ENCODE assay signal across 19 cellular contexts in the genomic region with DNA sequence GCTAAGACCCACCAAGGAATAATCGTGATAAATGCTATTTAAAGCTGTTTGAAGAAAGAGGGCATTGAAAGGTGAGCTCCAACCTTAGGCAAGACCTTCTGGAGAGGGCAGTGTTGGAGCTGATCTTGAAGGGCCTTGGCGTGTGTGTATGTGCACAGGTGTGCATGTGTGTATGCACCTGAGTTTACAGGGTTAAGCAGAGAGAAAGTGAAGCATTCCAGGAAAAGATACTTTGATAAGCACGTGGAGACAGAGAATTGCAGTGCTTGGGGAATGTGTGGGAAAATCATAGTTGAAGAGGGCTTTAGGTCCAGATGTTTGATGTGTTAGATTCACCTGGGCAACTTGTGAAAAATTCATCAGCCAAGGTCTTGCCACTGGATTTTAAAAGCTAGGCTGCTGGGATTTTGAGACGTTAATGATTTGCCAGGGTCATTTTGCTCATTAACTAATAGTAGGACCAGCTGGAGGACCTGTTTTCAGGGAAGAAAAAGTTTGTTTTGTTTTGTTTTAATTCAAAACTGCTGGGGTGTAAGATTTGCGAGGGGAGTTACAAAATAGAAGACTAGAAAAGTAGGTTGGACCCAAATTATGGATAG.
DNase-seq lines count a peak whose midpoint lies in the region; ATAC-seq, FAIRE-seq and TF ChIP-seq lines count a peak whose summit lies in the region.
"Had no signal": no experiment of that assay in that cellular context is flagged by ENCODE, and none has a peak within 500 bp of the region (broad histone marks: within the 10 kb centered on the region; RNA-seq: fewer than 3 reads in every experiment).

No MANE protein-coding gene starts in this region.

- H3K9me3 Mint-ChIP-seq in Calu3 (ENCODE audit: low read depth, unreplicated experiment), result peaks cover 3% of the 10 kb centered on the region

- DNase-seq in Calu3 (no peak), K562 (ENCODE audit: extremely low read depth in 1 of 4, low spot score in 3 of 4) (no peak), HepG2 (ENCODE audit: low spot score) (no peak), smooth muscle cell (lab: John Stamatoyannopoulos, UW; ENCODE audit: unreplicated experiment) (no peak), lower lobe of right lung (no peak), RWPE1 (ENCODE audit: low spot score) (no peak), RPMI8226 (no peak), OCI-M2 (lab: John Stamatoyannopoulos, UW; ENCODE audit: unreplicated experiment) (no peak)
- DNase-seq: DMS153, Kasumi-1, MM.1S, NCI-H1092 treated with DMSO at 0.1 percent for 48 hours, NCI-H1694, NCI-H2227 treated with DMSO at 0.1 percent for 48 hours, Peyer's patch, SHP77 had no signal

- H3K4me1 Mint-ChIP-seq in Calu3 (ENCODE audit: low read depth, unreplicated experiment), result peaks cover 63% of the 10 kb centered on the region

- H3K4me3 ChIP-seq in K562, result no peak overlapping the region
- no peak overlapping the region for H3K4me3 ChIP-seq in HepG2 (replicated peaks in 1 of 3; ENCODE audit: insufficient read depth in 1 of 3, low read depth in 2 of 3, low read length in 3 of 3)
- no peak overlapping the region for H3K4me3 ChIP-seq in smooth muscle cell
- H3K4me3 ChIP-seq in lower lobe of right lung, result no peak overlapping the region
- H3K4me3 ChIP-seq: BLaER1 treated with 17β-estradiol and CSF1 and Interleukin-3, amounts not matched to agents 10 nM and 100 nM; Peyer's patch had no signal

- no peak for TF ChIP-seq CTCF in Calu3 (IDR thresholded peaks at IDR 0.05; ENCODE audit: unreplicated experiment)
- no peak for TF ChIP-seq CTCF in K562 (IDR thresholded peaks at IDR 0.05 in 2 of 3, conservative IDR thresholded peaks at IDR 0.05 in 1 of 3; ENCODE audit: insufficient read depth in 2 of 3, low read depth in 1 of 3, low read length in 3 of 3)
- TF ChIP-seq CTCF in HepG2 (CRISPR knock-in tag; IDR thresholded peaks at IDR 0.05), result no peak
- no peak for TF ChIP-seq CTCF in smooth muscle cell (IDR thresholded peaks at IDR 0.05; ENCODE audit: borderline replicate concordance, insufficient read depth, poor library complexity, severe bottlenecking)
- TF ChIP-seq CTCF in lower lobe of right lung (IDR thresholded peaks at IDR 0.05), result no peak
- no peak for TF ChIP-seq CTCF in RWPE1 (conservative IDR thresholded peaks at IDR 0.05; ENCODE audit: low read depth)

- H3K9ac ChIP-seq in K562 (ENCODE audit: insufficient read depth in 1 of 2, low read depth in 2 of 2, low read length in 2 of 2) (no peak overlapping the region), HepG2 (ENCODE audit: insufficient read depth, low read depth, low read length) (no peak overlapping the region), smooth muscle cell (ENCODE audit: low read depth) (no peak overlapping the region)
- H3K9ac ChIP-seq: BLaER1 treated with 17β-estradiol and CSF1 and Interleukin-3, amounts not matched to agents 10 nM and 100 nM had no signal

- no peaks in the 10 kb centered on the region for H3K27me3 Mint-ChIP-seq in Calu3 (ENCODE audit: unreplicated experiment)

- peak overlapping the region; percentile 37 for H3K4me3 Mint-ChIP-seq in Calu3 (ENCODE audit: low read depth, unreplicated experiment)

- H3K4me2 ChIP-seq in K562 (ENCODE audit: insufficient read depth, low read length) (peak overlapping the region; percentile 40; the same call in 1 of the 2 replicates), HepG2 (ENCODE audit: low read depth, low read length) (no peak overlapping the region), smooth muscle cell (peak overlapping the region; percentile 66)

- H3K79me2 ChIP-seq in K562 (ENCODE audit: control insufficient read depth, insufficient read depth, low read length) (no peaks in the 10 kb centered on the region), HepG2 (ENCODE audit: insufficient read depth, low read length) (no peaks in the 10 kb centered on the region), smooth muscle cell (ENCODE audit: low read depth) (no peaks in the 10 kb centered on the region)

- H2AFZ ChIP-seq in K562 (ENCODE audit: low read depth, low read length) (no peak overlapping the region), HepG2 (ENCODE audit: low read length) (no peak overlapping the region), smooth muscle cell (ENCODE audit: low read depth) (no peak overlapping the region)

- FAIRE-seq in K562 (lab: Jason Lieb, UNC) (no peak), HepG2 (lab: Jason Lieb, UNC) (peak; percentile 39)
- FAIRE-seq: GM12892, H54 had no signal

- H3K9me3 ChIP-seq in K562 (replicated peaks; ENCODE audit: control insufficient read depth, insufficient read depth, low read depth, low read length) (peaks cover 3% of the 10 kb centered on the region; the same call in 1 of the 2 replicates), HepG2 (ENCODE audit: low read length) (peaks cover 9% of the 10 kb centered on the region), smooth muscle cell (replicated peaks; ENCODE audit: low read depth) (no peaks in the 10 kb centered on the region), lower lobe of right lung (peaks cover 4% of the 10 kb centered on the region)

- H3K27me3 ChIP-seq in K562 (ENCODE audit: control insufficient read depth in 2 of 2, insufficient read depth in 2 of 2, low read length in 2 of 2), result no peaks in the 10 kb centered on the region; a peak in 1 of 5 replicates
- no peaks in the 10 kb centered on the region for H3K27me3 ChIP-seq in HepG2 (ENCODE audit: control insufficient read depth in 1 of 2, insufficient read depth in 2 of 2, low read length in 2 of 2)
- H3K27me3 ChIP-seq in smooth muscle cell (ENCODE audit: low read depth), result no peaks in the 10 kb centered on the region
- H3K27me3 ChIP-seq in lower lobe of right lung (ENCODE audit: low read depth), result no peaks in the 10 kb centered on the region
- H3K27me3 ChIP-seq: BLaER1 treated with 17β-estradiol and CSF1 and Interleukin-3, amounts not matched to agents 10 nM and 100 nM; Peyer's patch had no signal

- H3K4me1 ChIP-seq in K562 (replicated peaks in 1 of 2; ENCODE audit: control insufficient read depth in 2 of 2, insufficient read depth in 2 of 2, low read length in 2 of 2) (peaks cover 5 to 30% of the 10 kb centered on the region in 2 experiments), HepG2 (ENCODE audit: insufficient read depth, low read length) (peaks cover 50% of the 10 kb centered on the region), smooth muscle cell (ENCODE audit: low read depth) (peaks cover 11% of the 10 kb centered on the region), lower lobe of right lung (no peaks in the 10 kb centered on the region)

- peaks cover 42% of the 10 kb centered on the region for H3F3A ChIP-seq in smooth muscle cell (ENCODE audit: low read depth)

- no peaks in the 10 kb centered on the region for H3K9me1 ChIP-seq in K562 (ENCODE audit: control insufficient read depth, insufficient read depth, low read length)

- H3K27ac Mint-ChIP-seq in Calu3 (ENCODE audit: unreplicated experiment), result peak overlapping the region; percentile 12

- ATAC-seq in K562, result no peak
- no peak for ATAC-seq in HepG2
- no peak for ATAC-seq in lower lobe of right lung

- POLR2A ChIA-PET in K562 (lab: Yijun Ruan, JAX), result interaction anchor here (0.7 to 1.6 kb wide), 2 partner anchors 23 to 32 kb away, joined by 3 read pairs; no protein-coding TSS in a partner anchor
- POLR2A ChIA-PET in HepG2 (lab: Yijun Ruan, JAX), result no interaction called here
- POLR2A ChIA-PET in RWPE1 (lab: Yijun Ruan, JAX; ENCODE audit: low non-redundant PET), result no interaction called here

- intact Hi-C loops in Calu3 (cut with micrococcal nuclease; ENCODE audit: unreplicated experiment) (no loop called here), K562 (cut with micrococcal nuclease) (loop anchor here (10.0 kb wide), 1 partner anchor 143 kb away; no protein-coding TSS in a partner anchor), HepG2 (cut with micrococcal nuclease; ENCODE audit: unreplicated experiment) (no loop called here), lower lobe of right lung (cut with DNase I) (no loop called here)

- CTCF ChIA-PET in Calu3 (lab: Charles Lee) (interaction anchor here (0.6 to 1.6 kb wide), 2 partner anchors 12 to 45 kb away, joined by 3 to 5 read pairs; no protein-coding TSS in a partner anchor), K562 (lab: Yijun Ruan, JAX; ENCODE audit: low intra/inter-chr PET ratio) (no interaction called here), HepG2 (lab: Yijun Ruan, JAX; ENCODE audit: low intra/inter-chr PET ratio, low total read pairs) (no interaction called here), RWPE1 (lab: Yijun Ruan, JAX) (interaction anchor here (0.5 to 1.4 kb wide), 3 partner anchors 93 to 634 kb away, joined by 3 to 5 read pairs (median 3); no protein-coding TSS in a partner anchor)

- in situ Hi-C loops in K562 (cut with MboI), result no loop called here
- in situ Hi-C loops in HepG2 (cut with HindIII; ENCODE audit: extremely low pct_ligation_motif_present, low pct_unique_long_range_greater_than_20kb), result no loop called here

- TF ChIP-seq EP300 in K562 (IDR thresholded peaks at IDR 0.05; ENCODE audit: low read length), result no peak
- TF ChIP-seq EP300 in HepG2 (IDR thresholded peaks at IDR 0.05; ENCODE audit: low read depth in 2 of 2, low read length in 2 of 2), result no peak
- TF ChIP-seq EP300 in HepG2 (CRISPR knock-in tag; IDR thresholded peaks at IDR 0.05; ENCODE audit: borderline replicate concordance), result no peak

- H3K27ac ChIP-seq in K562 (ENCODE audit: extremely low read depth, low read depth, low read length) (no peak overlapping the region; the same call in 2 of the 3 replicates), HepG2 (ENCODE audit: extremely low read length, insufficient read depth, low read length) (no peak overlapping the region), smooth muscle cell (ENCODE audit: low read depth) (peak overlapping the region; percentile 26), lower lobe of right lung (no peak overlapping the region), RWPE1 (no peak overlapping the region)
- H3K27ac ChIP-seq: BLaER1 treated with 17β-estradiol and CSF1 and Interleukin-3, amounts not matched to agents 10 nM and 100 nM; Peyer's patch had no signal

- H3K36me3 ChIP-seq in K562 (ENCODE audit: control insufficient read depth, insufficient read depth, low read length) (no peaks in the 10 kb centered on the region), HepG2 (replicated peaks in 1 of 2; ENCODE audit: control insufficient read depth in 1 of 2, insufficient read depth in 2 of 2, low read length in 2 of 2) (no peaks in the 10 kb centered on the region), smooth muscle cell (ENCODE audit: low read depth) (no peaks in the 10 kb centered on the region), lower lobe of right lung (no peaks in the 10 kb centered on the region)
- H3K36me3 ChIP-seq: Peyer's patch had no signal

- no peaks in the 10 kb centered on the region for H3K36me3 Mint-ChIP-seq in Calu3 (ENCODE audit: insufficient read depth, unreplicated experiment)

- 18% methylated on average over 5 of the region's 5 CpGs for WGBS in K562 (ENCODE audit: insufficient coverage, low coverage, missing lambda C conversion rate)
- WGBS in HepG2 (ENCODE audit: low lambda C conversion rate), result 49% methylated on average over 5 of the region's 5 CpGs
- 57% methylated on average over 5 of the region's 5 CpGs for WGBS in smooth muscle cell (ENCODE audit: low lambda C conversion rate)

- no TSS peak for BruUV-seq in Calu3 (replicated peaks; lab: Mats Ljungman, UMichigan)
- no TSS peak for BruUV-seq in K562 (replicated peaks; lab: Mats Ljungman, UMichigan)
- BruUV-seq in HepG2 (replicated peaks; lab: Mats Ljungman, UMichigan), result no TSS peak

- TF ChIP-seq RAD21 in K562 (CRISPR knock-in tag; conservative IDR thresholded peaks at IDR 0.05 in 1 of 2, IDR thresholded peaks at IDR 0.05 in 1 of 2) (no peak), HepG2 (CRISPR knock-in tag; IDR thresholded peaks at IDR 0.05) (no peak)

- TF ChIP-seq POLR2A in K562 (conservative IDR thresholded peaks at IDR 0.05) (no peak), HepG2 (IDR thresholded peaks at IDR 0.05; ENCODE audit: insufficient read depth in 1 of 2, low read depth in 2 of 2, low read length in 2 of 2) (no peak)

- H4K20me1 ChIP-seq in K562 (replicated peaks; ENCODE audit: control insufficient read depth, insufficient read depth, low read length) (no peaks in the 10 kb centered on the region), HepG2 (ENCODE audit: insufficient read depth, low read length) (no peaks in the 10 kb centered on the region), smooth muscle cell (ENCODE audit: low read depth) (no peaks in the 10 kb centered on the region)
- H4K20me1 ChIP-seq: BLaER1 treated with 17β-estradiol and CSF1 and Interleukin-3, amounts not matched to agents 10 nM and 100 nM had no signal

Comparison
In these comparisons a context has a peak if more than half of its experiments do, and no peak if none do; other contexts are left out.
1. CTCF ChIA-PET loops: an anchor here in Calu3 (0.6 to 1.6 kb wide) and RWPE1 (0.5 to 1.4 kb wide); none called in K562 and HepG2.